In the genomic region with DNA sequence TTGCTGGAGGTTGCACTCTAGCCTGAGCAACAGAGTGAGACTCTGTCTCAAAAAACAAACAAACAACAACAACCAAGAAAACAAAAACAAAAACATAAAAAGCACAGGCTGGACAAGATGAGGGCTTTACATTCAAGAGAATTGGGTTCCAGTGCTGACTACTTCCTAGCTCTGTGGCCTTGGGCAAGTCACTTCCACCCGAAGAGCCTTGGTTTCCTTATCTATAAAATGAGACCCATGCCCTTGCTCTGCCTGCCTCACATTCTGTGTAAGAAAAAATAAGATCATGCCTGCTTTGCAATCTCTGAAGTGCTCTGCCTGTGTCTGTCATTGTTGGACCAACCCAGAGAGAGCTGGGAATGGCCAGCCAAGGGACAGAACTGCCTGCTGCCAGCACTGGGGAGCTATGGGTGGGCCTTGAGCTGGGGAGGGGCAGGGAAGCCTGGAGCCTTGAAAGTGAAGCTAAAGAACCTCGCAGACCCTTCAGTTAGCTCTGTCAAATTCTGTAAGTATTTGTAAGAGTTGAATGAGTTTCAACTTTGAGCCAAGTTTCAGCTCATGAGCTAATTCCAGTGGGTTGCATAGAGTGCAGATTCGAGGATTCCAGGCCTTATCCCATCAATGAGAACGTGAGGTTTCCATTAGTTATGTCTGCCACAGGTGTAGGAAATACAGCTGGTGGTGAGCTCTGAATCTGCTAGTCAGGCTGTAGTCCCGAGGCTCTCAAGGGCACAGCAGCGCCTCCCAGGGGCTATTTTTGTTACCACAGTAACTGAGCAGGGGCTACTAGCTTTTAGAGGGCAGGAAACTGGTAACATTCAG, we compare ENCODE assay signal across 8 cellular contexts.
DNase-seq lines count a peak whose midpoint lies in the region; ATAC-seq and TF ChIP-seq lines count a peak whose summit lies in the region.

No MANE protein-coding gene starts in this region.

- H3K27ac ChIP-seq in effector memory CD4-positive, alpha-beta T cell (ENCODE audit: insufficient read depth, low read length, poor library complexity, severe bottlenecking), result no peak overlapping the region

- H3K36me3 Mint-ChIP-seq in naive B cell, result peaks cover 0 to 7% of the 10 kb centered on the region in 2 donors

- H3K27ac Mint-ChIP-seq in naive B cell, result no peak overlapping the region

- H3K36me3 ChIP-seq in effector memory CD4-positive, alpha-beta T cell (ENCODE audit: control insufficient read depth, insufficient read depth, low read length), result no peaks in the 10 kb centered on the region

- H3K9me3 ChIP-seq in effector memory CD4-positive, alpha-beta T cell (ENCODE audit: control insufficient read depth, low read length), result no peaks in the 10 kb centered on the region

- TF ChIP-seq CTCF in HFF-Myc (IDR thresholded peaks at IDR 0.05; ENCODE audit: low read depth, low read length, missing control alignments), result peak; percentile 58

- no peak overlapping the region for H3K4me3 Mint-ChIP-seq in naive B cell

- peak; percentile 37 for ATAC-seq in naive B cell (ENCODE audit: low read depth in 2 of 2)
- no peak for ATAC-seq in HG02642 (IDR thresholded peaks at IDR 0.05; ENCODE audit: poor library complexity, unreplicated experiment)
- no peak for ATAC-seq in GM19328 (IDR thresholded peaks at IDR 0.05; ENCODE audit: unreplicated experiment)

- no peak overlapping the region for H3K4me3 ChIP-seq in HFF-Myc (replicated peaks; ENCODE audit: low read depth, low read length)
- no peak overlapping the region for H3K4me3 ChIP-seq in effector memory CD4-positive, alpha-beta T cell (ENCODE audit: insufficient read depth, low read depth, low read length, poor library complexity, severe bottlenecking)

- H3K4me1 ChIP-seq in effector memory CD4-positive, alpha-beta T cell (ENCODE audit: control insufficient read depth, insufficient read depth, low read length, poor library complexity, severe bottlenecking), result no peaks in the 10 kb centered on the region

- DNase-seq in DMS53 treated with DMSO at 0.1 percent for 48 hours (lab: John Stamatoyannopoulos, UW; ENCODE audit: unreplicated experiment), result peak; percentile 44
- DNase-seq in HFF-Myc (ENCODE audit: extremely low read depth, low read depth), result peak; percentile 32
- peak; percentile 62 for DNase-seq in RPMI7951 (ENCODE audit: low read depth)
- peak; percentile 39 to 85 for DNase-seq in T47D (ENCODE audit: low read depth in 1 of 2, low spot score in 1 of 2)
- DNase-seq in naive B cell, result peak; percentile 5
- no peak for DNase-seq in effector memory CD4-positive, alpha-beta T cell

- peaks cover 22 to 59% (median 45%) of the 10 kb centered on the region in 3 donors for H3K27me3 Mint-ChIP-seq in naive B cell

- in situ Hi-C loops in T47D (cut with HindIII; ENCODE audit: low pct_unique_long_range_greater_than_20kb, low sequenced_read_pairs), result no loop called here

- peaks cover 0 to 4% (median 0%) of the 10 kb centered on the region in 3 donors for H3K4me1 Mint-ChIP-seq in naive B cell

- H3K9me3 Mint-ChIP-seq in naive B cell, result peaks cover 0 to 8% (median 3%) of the 10 kb centered on the region in 7 donors

- H3K27me3 ChIP-seq in effector memory CD4-positive, alpha-beta T cell (replicated peaks; ENCODE audit: control insufficient read depth, insufficient read depth, low read length, poor library complexity, severe bottlenecking), result peaks cover 4% of the 10 kb centered on the region

Comparison
In these comparisons a context has a peak if more than half of its experiments do, and no peak if none do; other contexts are left out.
1. DNase-seq: peak in DMS53 treated with DMSO at 0.1 percent for 48 hours (single experiment), HFF-Myc (single experiment), RPMI7951 (single experiment), T47D (2 of 2) and naive B cell (single experiment); none in effector memory CD4-positive, alpha-beta T cell (0 of 3).
2. ATAC-seq: peak in naive B cell (2 of 2); none in HG02642 (single experiment) and GM19328 (single experiment).